10 cellular contexts compared by ENCODE assay signal in the genomic region with DNA sequence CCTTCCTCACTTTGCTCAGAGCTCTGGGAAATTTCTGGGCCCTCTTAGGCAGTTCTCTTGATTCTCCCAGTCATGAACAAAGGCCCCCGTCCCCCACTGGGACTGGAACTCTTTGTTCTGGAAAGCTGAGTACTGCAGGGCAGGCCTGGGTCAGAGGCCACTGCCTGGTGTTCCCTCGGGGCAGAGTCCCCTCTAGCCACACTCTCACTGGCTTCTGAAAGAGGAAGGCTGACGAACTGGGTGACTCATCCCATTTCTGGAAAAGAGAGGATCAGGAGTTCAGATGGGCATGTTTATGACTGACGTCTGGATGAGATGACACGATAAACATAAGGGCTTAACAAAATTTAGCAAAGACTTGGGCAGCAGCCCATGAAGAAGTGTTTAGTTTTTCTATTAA. TPM values are rescaled to one million over a fixed set of nuclear protein-coding genes. Genes with fewer than 3 reads are reported as not detected.
DNase-seq lines count a peak whose midpoint lies in the region; ATAC-seq, FAIRE-seq and TF ChIP-seq lines count a peak whose summit lies in the region.
"Had no signal": no experiment of that assay in that cellular context is flagged by ENCODE, and none has a peak within 500 bp of the region (broad histone marks: within the 10 kb centered on the region; RNA-seq: fewer than 3 reads in every experiment).

No MANE protein-coding gene starts in this region.

- peak; percentile 83 for DNase-seq in HCEC 1CT
- DNase-seq in glomerular visceral epithelial cell (ENCODE audit: extremely low spot score) = peak; percentile 47
- DNase-seq in small intestine = peak; percentile 91
- no peak for DNase-seq in NCI-H2196 treated with DMSO at 0.1 percent for 48 hours (lab: John Stamatoyannopoulos, UW; ENCODE audit: unreplicated experiment)
- DNase-seq in NCI-H345 treated with DMSO at 0.1 percent for 48 hours (lab: John Stamatoyannopoulos, UW; ENCODE audit: unreplicated experiment) = no peak
- DNase-seq in stimulated activated CD4-positive, alpha-beta T cell treated with anti-CD3 and anti-CD28 coated beads, Interleukin-4, amount 100 ng/mL, for 4 hours = no peak
- DNase-seq: effector memory CD8-positive, alpha-beta T cell had no signal

- H3K4me1 ChIP-seq in small intestine (ENCODE audit: control insufficient read depth in 2 of 2, insufficient read depth in 1 of 2, low read depth in 1 of 2, low read length in 1 of 2) = peaks cover 4% of the 10 kb centered on the region in 2 donors

- WGBS in small intestine, 3 donors = 25 to 36% (median 26%) methylated on average over 5 of the region's 5 CpGs

- no peak overlapping the region for H3K4me3 ChIP-seq in small intestine (ENCODE audit: low read depth in 1 of 2, low read length in 2 of 2)
- H3K4me3 ChIP-seq: SK-N-MC had no signal

- no peaks in the 10 kb centered on the region for H3K9me3 ChIP-seq in small intestine (ENCODE audit: control insufficient read depth, low read depth)

- H3K27ac ChIP-seq in small intestine (ENCODE audit: low read depth in 1 of 2, low read length in 1 of 2) = peak overlapping the region; percentile 71 to 78
- H3K27ac ChIP-seq: SK-N-MC had no signal

- ATAC-seq in SK-N-SH treated with all-trans-retinoic acid at 6 μM for 48 hours (peak; percentile 82), HG02610 (IDR thresholded peaks at IDR 0.05; ENCODE audit: unreplicated experiment) (no peak)
- ATAC-seq: effector memory CD8-positive, alpha-beta T cell had no signal

- no peaks in the 10 kb centered on the region for H3K27me3 ChIP-seq in small intestine (ENCODE audit: control insufficient read depth in 2 of 2, insufficient read depth in 2 of 2, low read length in 2 of 2)

- FAIRE-seq in small intestine (lab: Jason Lieb, UNC) = no peak

- no peaks in the 10 kb centered on the region for H3K36me3 ChIP-seq in small intestine (ENCODE audit: control insufficient read depth in 2 of 2, insufficient read depth in 2 of 2, low read length in 2 of 2)

TF ChIP-seq in SK-N-SH treated with all-trans-retinoic acid at 6 μM for 48 hours, 23 proteins besides CTCF, POLR2A, EP300 and RAD21:
- TF ChIP-seq ZNF565 (CRISPR knock-in tag; conservative IDR thresholded peaks at IDR 0.05; ENCODE audit: low read depth) = no peak
- TF ChIP-seq, protein P1, sequence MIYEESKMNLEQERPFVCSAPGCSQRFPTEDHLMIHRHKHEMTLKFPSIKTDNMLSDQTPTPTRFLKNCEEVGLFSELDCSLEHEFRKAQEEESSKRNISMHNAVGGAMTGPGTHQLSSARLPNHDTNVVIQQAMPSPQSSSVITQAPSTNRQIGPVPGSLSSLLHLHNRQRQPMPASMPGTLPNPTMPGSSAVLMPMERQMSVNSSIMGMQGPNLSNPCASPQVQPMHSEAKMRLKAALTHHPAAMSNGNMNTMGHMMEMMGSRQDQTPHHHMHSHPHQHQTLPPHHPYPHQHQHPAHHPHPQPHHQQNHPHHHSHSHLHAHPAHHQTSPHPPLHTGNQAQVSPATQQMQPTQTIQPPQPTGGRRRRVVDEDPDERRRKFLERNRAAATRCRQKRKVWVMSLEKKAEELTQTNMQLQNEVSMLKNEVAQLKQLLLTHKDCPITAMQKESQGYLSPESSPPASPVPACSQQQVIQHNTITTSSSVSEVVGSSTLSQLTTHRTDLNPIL (CRISPR knock-in tag; IDR thresholded peaks at IDR 0.05; ENCODE audit: low read depth) = no peak
- TF ChIP-seq ZFP3 (CRISPR knock-in tag; IDR thresholded peaks at IDR 0.05) = peak; percentile 55; the same call in 1 of the 2 replicates
- no peak for TF ChIP-seq TCF4 (CRISPR knock-in tag; IDR thresholded peaks at IDR 0.05; ENCODE audit: borderline replicate concordance)

RNA-seq across cellular contexts. Expression of a gene that starts 47.7 kb away (rescaled TPM):
- 100 to 1,000 TPM in 2 of 3 donors, 10 to 100 TPM in 1; 72.5 to 108 (median 102) TPM for polyA plus RNA-seq in small intestine

Comparison
In these comparisons a context has a peak if more than half of its experiments do, and no peak if none do; other contexts are left out.
1. DNase-seq: peak in HCEC 1CT (single experiment), glomerular visceral epithelial cell (single experiment) and small intestine (single experiment); none in NCI-H2196 treated with DMSO at 0.1 percent for 48 hours (single experiment), NCI-H345 treated with DMSO at 0.1 percent for 48 hours (single experiment) and stimulated activated CD4-positive, alpha-beta T cell treated with anti-CD3 and anti-CD28 coated beads, Interleukin-4, amount 100 ng/mL, for 4 hours (0 of 2).